In genomic region chr18:44723973-44724778, GRCh38 we compare ENCODE assay signal across 10 cellular contexts. TPM values are rescaled to one million over a fixed set of nuclear protein-coding genes. Genes with fewer than 3 reads are reported as not detected.
A peak's percentile ranks its signal among the peaks of the same experiment; 100 is the strongest.
DNase-seq lines count a peak whose midpoint lies in the region; ATAC-seq, FAIRE-seq and TF ChIP-seq lines count a peak whose summit lies in the region.
"Had no signal": no experiment of that assay in that cellular context is flagged by ENCODE, and none has a peak within 500 bp of the region (broad histone marks: within the 10 kb centered on the region; RNA-seq: fewer than 3 reads in every experiment).

No MANE protein-coding gene starts in this region.

- H4K20me1 ChIP-seq in OCI-LY3 (ENCODE audit: insufficient read depth, low read length), result no peaks in the 10 kb centered on the region

- peaks cover 65% of the 10 kb centered on the region for H3K4me1 ChIP-seq in OCI-LY3 (ENCODE audit: low read length)
- H3K4me1 ChIP-seq in ectodermal cell (ENCODE audit: control insufficient read depth, insufficient read depth, low read length), result peaks cover 52% of the 10 kb centered on the region

- intact Hi-C loops in sciatic nerve (cut with DNase I), result no loop called here
- intact Hi-C loops in CD14-positive monocyte (cut with micrococcal nuclease), result no loop called here

- H3K4me3 Mint-ChIP-seq in CD14-positive monocyte, result peak overlapping the region in 1 of 2 donors; percentile 88

- H3K4me1 Mint-ChIP-seq in CD14-positive monocyte, result peaks cover 42% of the 10 kb centered on the region

- peak overlapping the region; percentile 52 for H3K9ac ChIP-seq in OCI-LY3 (ENCODE audit: low read length)

- no peak for TF ChIP-seq POLR2A in GM12892 (IDR thresholded peaks at IDR 0.05; ENCODE audit: low read depth, low read length)

- H3K4me2 ChIP-seq in OCI-LY3 (ENCODE audit: low read length), result peak overlapping the region; percentile 81

- POLR2A ChIA-PET in RWPE1 (lab: Yijun Ruan, JAX; ENCODE audit: low non-redundant PET), result no interaction called here

- 80 to 85% methylated on average over 1 to 3 of the region's 3 CpGs for WGBS in ectodermal cell, 2 experiments

- H3K4me3 ChIP-seq in OCI-LY3 (ENCODE audit: low read length) (peak overlapping the region; percentile 35), ectodermal cell (ENCODE audit: insufficient read depth, low read depth, low read length) (no peak overlapping the region)
- H3K4me3 ChIP-seq: pancreas had no signal

- peak; percentile 43 for ATAC-seq in sciatic nerve

- CTCF ChIA-PET in RWPE1 (lab: Yijun Ruan, JAX), result interaction anchor here (0.6 kb wide), 1 partner anchor 13 kb away, joined by 3 read pairs; no protein-coding TSS in a partner anchor

- H3K79me2 ChIP-seq in OCI-LY3 (ENCODE audit: low read length), result peaks cover 26% of the 10 kb centered on the region

- FAIRE-seq in GM12892 (lab: Jason Lieb, UNC), result peak; percentile 75
- FAIRE-seq: pancreas had no signal

- no peaks in the 10 kb centered on the region for H3K9me3 ChIP-seq in OCI-LY3 (ENCODE audit: insufficient read depth, low read length)
- H3K9me3 ChIP-seq in ectodermal cell (ENCODE audit: control insufficient read depth, low read length), result no peaks in the 10 kb centered on the region
- H3K9me3 ChIP-seq: pancreas had no signal

- DNase-seq in GM12892 (ENCODE audit: insufficient read length) (no peak), sciatic nerve (ENCODE audit: low spot score) (no peak), SIG-M5 (lab: John Stamatoyannopoulos, UW) (no peak), RWPE1 (ENCODE audit: low spot score) (no peak), CD14-positive monocyte (ENCODE audit: low spot score) (no peak), NCI-H2081 treated with DMSO at 0.1 percent for 48 hours (lab: John Stamatoyannopoulos, UW) (no peak)
- DNase-seq: hypothalamus, pancreas had no signal

- peaks cover 0 to 2% (median 0%) of the 10 kb centered on the region in 7 donors for H3K9me3 Mint-ChIP-seq in CD14-positive monocyte

- TF ChIP-seq CTCF in OCI-LY3 (IDR thresholded peaks at IDR 0.05; ENCODE audit: low read depth, low read length) (no peak), RWPE1 (conservative IDR thresholded peaks at IDR 0.05; ENCODE audit: low read depth) (no peak), CD14-positive monocyte (IDR thresholded peaks at IDR 0.05) (no peak)

- H3K27me3 ChIP-seq in OCI-LY3 (ENCODE audit: low read depth, low read length), result 0 out of 2 replicates have a peak, but pooled peaks cover 3% of the 10 kb centered on the region
- H3K27me3 ChIP-seq in ectodermal cell (ENCODE audit: control insufficient read depth, insufficient read depth, low read length, poor library complexity, severe bottlenecking), result no peaks in the 10 kb centered on the region
- H3K27me3 ChIP-seq: pancreas had no signal

- peaks cover 0 to 3% of the 10 kb centered on the region in 2 donors for H3K36me3 Mint-ChIP-seq in CD14-positive monocyte

- H3K36me3 ChIP-seq in OCI-LY3 (replicated peaks; ENCODE audit: low read depth, low read length), result peaks cover 2% of the 10 kb centered on the region
- H3K36me3 ChIP-seq in ectodermal cell (ENCODE audit: control insufficient read depth, insufficient read depth, low read length), result no peaks in the 10 kb centered on the region
- H3K36me3 ChIP-seq: pancreas had no signal

- H2AFZ ChIP-seq in OCI-LY3 (ENCODE audit: low read depth, low read length), result no peak overlapping the region

- peak overlapping the region in 2 of 7 donors; percentile 20 to 82 for H3K27ac Mint-ChIP-seq in CD14-positive monocyte

- peak overlapping the region; percentile 72 for H3K27ac ChIP-seq in OCI-LY3 (ENCODE audit: low read length)
- H3K27ac ChIP-seq in ectodermal cell (ENCODE audit: insufficient read depth, low read depth, low read length, poor library complexity, severe bottlenecking), result peak overlapping the region; percentile 69
- H3K27ac ChIP-seq in RWPE1, result no peak overlapping the region

- H3K27me3 Mint-ChIP-seq in CD14-positive monocyte (ENCODE audit: low read depth in 3 of 3), result peaks cover 84 to 99% (median 95%) of the 10 kb centered on the region in 3 donors

RNA-seq across cellular contexts. Expression of gene SETBP1, which starts 43.5 kb away (rescaled TPM):
- polyA plus RNA-seq in GM12892 (2012; ENCODE audit: missing spikeins), result 4.8 TPM
- polyA plus RNA-seq in ectodermal cell (2013, experiment 1 of 4), result 19.5 TPM
- 20.0 TPM for polyA plus RNA-seq in ectodermal cell (2013, experiment 2 of 4)
- polyA plus RNA-seq in ectodermal cell (2013, experiment 3 of 4), result 14.1 TPM
- polyA plus RNA-seq in ectodermal cell (2013, experiment 4 of 4), result 16.9 TPM
- 44.5 TPM for total RNA-seq in sciatic nerve
- under 1 TPM in 1 of 2 donors, not detected in 1; 0.01 TPM for polyA plus RNA-seq in CD14-positive monocyte
